16 cellular contexts compared by ENCODE assay signal in genomic region chr14:61891810-61892209, GRCh38.
DNase-seq lines count a peak whose midpoint lies in the region; ATAC-seq, FAIRE-seq and TF ChIP-seq lines count a peak whose summit lies in the region.
"Had no signal": no experiment of that assay in that cellular context is flagged by ENCODE, and none has a peak within 500 bp of the region (broad histone marks: within the 10 kb centered on the region; RNA-seq: fewer than 3 reads in every experiment).

No MANE protein-coding gene starts in this region.

- no peak for TF ChIP-seq RAD21 in H1 (IDR thresholded peaks at IDR 0.05 in 1 of 2, conservative IDR thresholded peaks at IDR 0.05 in 1 of 2; ENCODE audit: low read depth in 2 of 2, low read length in 2 of 2)

- H4K91ac ChIP-seq in H1 (replicated peaks; ENCODE audit: insufficient read length, low read length): no peak overlapping the region

- H3K36me3 Mint-ChIP-seq in type B pancreatic cell: no peaks in the 10 kb centered on the region
- H3K36me3 Mint-ChIP-seq in effector memory CD8-positive, alpha-beta T cell (ENCODE audit: insufficient read depth): no peaks in the 10 kb centered on the region

- POLR2A ChIA-PET in H1 (lab: Charles Lee; ENCODE audit: partially characterized antibody): no interaction called here

- no peaks in the 10 kb centered on the region for H3K23me2 ChIP-seq in H1 (ENCODE audit: low read depth, low read length)

- no peak for TF ChIP-seq EP300 in H1 (IDR thresholded peaks at IDR 0.05; ENCODE audit: borderline replicate concordance in 1 of 2, low read depth in 2 of 2, low read length in 2 of 2)

- H2BK15ac ChIP-seq in H1 (ENCODE audit: low read length): no peak overlapping the region

- no peak for TF ChIP-seq CTCF in H1 (IDR thresholded peaks at IDR 0.05; ENCODE audit: control extremely low read depth in 1 of 3, insufficient read depth in 1 of 3, low read depth in 1 of 3, low read length in 3 of 3)
- TF ChIP-seq CTCF in type B pancreatic cell (conservative IDR thresholded peaks at IDR 0.05): no peak

- H3K9ac ChIP-seq in H1 (replicated peaks in 1 of 4; ENCODE audit: extremely low read depth in 1 of 4, low read depth in 3 of 4, low read length in 3 of 4): no peak overlapping the region
- H3K9ac ChIP-seq: SK-N-SH had no signal

- WGBS in H1 (ENCODE audit: extremely low coverage in 1 of 2, insufficient coverage in 1 of 2, insufficient read length in 1 of 2, insufficient replicate concordance in 2 of 2, low coverage in 1 of 2, low lambda C conversion rate in 2 of 2, missing lambda C conversion rate in 1 of 2), 2 experiments: 66 to 100% methylated on average over 2 to 4 of the region's 4 CpGs

- DNase-seq in EH (ENCODE audit: low read depth) (peak; percentile 32), HTR-8/SVneo (ENCODE audit: insufficient read length, low spot score) (peak; percentile 56), H1 (ENCODE audit: low read depth in 1 of 2, low spot score in 2 of 2) (no peak), type B pancreatic cell (ENCODE audit: extremely low spot score, unreplicated experiment) (no peak), NCI-H1417 (lab: John Stamatoyannopoulos, UW) (no peak)
- no peak for DNase-seq in effector memory CD8-positive, alpha-beta T cell
- DNase-seq in stimulated activated CD4-positive, alpha-beta T cell treated with anti-CD3 and anti-CD28 coated beads, Interleukin-2, amount 100 ng/mL, for 48 hours: no peak
- DNase-seq: CD4-positive, CD25-positive, alpha-beta regulatory T cell; NCI-H1092 treated with DMSO at 0.1 percent for 48 hours; NCI-H2029 treated with DMSO at 0.1 percent for 48 hours; NCI-H526; SHP77 treated with DMSO at 0.1 percent for 48 hours; SK-N-SH; T-helper 2 cell had no signal

- H4K20me1 ChIP-seq in H1 (replicated peaks in 1 of 2; ENCODE audit: control insufficient read depth in 1 of 2, insufficient read depth in 2 of 2, low read length in 2 of 2): no peaks in the 10 kb centered on the region

- no peaks in the 10 kb centered on the region for H3K4me1 Mint-ChIP-seq in type B pancreatic cell (ENCODE audit: unreplicated experiment)
- peaks cover 9 to 10% of the 10 kb centered on the region in 2 donors for H3K4me1 Mint-ChIP-seq in effector memory CD8-positive, alpha-beta T cell (ENCODE audit: low read depth in 2 of 2)

- no peak overlapping the region for H3K14ac ChIP-seq in H1 (ENCODE audit: insufficient read length)

- 0 out of 2 replicates have a peak overlapping the region, but pooled peaks have one; percentile 7 for H2BK20ac ChIP-seq in H1 (ENCODE audit: low read length)

- no peak overlapping the region for H2BK5ac ChIP-seq in H1 (ENCODE audit: low read depth, low read length)

- H3K56ac ChIP-seq in H1 (replicated peaks; ENCODE audit: insufficient read length, low read depth, low read length): no peak overlapping the region

- no peak overlapping the region for H3K4me3 Mint-ChIP-seq in type B pancreatic cell
- H3K4me3 Mint-ChIP-seq in effector memory CD8-positive, alpha-beta T cell: no peak overlapping the region
- H3K4me3 Mint-ChIP-seq: CD4-positive, CD25-positive, alpha-beta regulatory T cell had no signal

- no peak overlapping the region for H3K23ac ChIP-seq in H1 (ENCODE audit: insufficient read length)

- H3K4me3 ChIP-seq in H1 (ENCODE audit: extremely low read depth in 1 of 4, insufficient read depth in 2 of 4, low read depth in 3 of 4, low read length in 4 of 4): no peak overlapping the region
- H3K4me3 ChIP-seq: A549, K562 had no signal

- no peaks in the 10 kb centered on the region for H3K79me2 ChIP-seq in H1 (ENCODE audit: control insufficient read depth in 1 of 2, insufficient read depth in 2 of 2, low read length in 2 of 2)

- FAIRE-seq in HTR-8/SVneo (lab: Jason Lieb, UNC) (no peak), H1 (lab: Jason Lieb, UNC) (no peak)
- FAIRE-seq: A549, K562 had no signal

- no peak for ATAC-seq in effector memory CD8-positive, alpha-beta T cell (replicated peaks)
- ATAC-seq: A549, K562 had no signal

- H3K27me3 ChIP-seq in H1 (replicated peaks in 1 of 4; ENCODE audit: control insufficient read depth in 3 of 4, extremely low read depth in 1 of 4, insufficient read depth in 3 of 4, low read length in 3 of 4): no peaks in the 10 kb centered on the region

- no peak overlapping the region for H3K18ac ChIP-seq in H1 (ENCODE audit: extremely low read depth, low read length)

- H4K8ac ChIP-seq in H1 (ENCODE audit: extremely low read depth, insufficient read depth, low read length): no peak overlapping the region

- peaks cover 11% of the 10 kb centered on the region for H3K27me3 Mint-ChIP-seq in type B pancreatic cell
- H3K27me3 Mint-ChIP-seq in effector memory CD8-positive, alpha-beta T cell: no peaks in the 10 kb centered on the region

- no peak overlapping the region for H3K4ac ChIP-seq in H1 (replicated peaks; ENCODE audit: insufficient read length, low read depth, low read length)

- 0 out of 7 replicates have a peak, but pooled peaks cover 0 to 11% (median 0%) of the 10 kb centered on the region in 4 experiments for H3K4me1 ChIP-seq in H1 (replicated peaks in 1 of 4; ENCODE audit: control insufficient read depth in 3 of 4, insufficient read depth in 4 of 4, low read length in 3 of 4)
- H3K4me1 ChIP-seq: A549 had no signal

- peak overlapping the region; percentile 77; the same call in 1 of the 2 replicates for H2BK12ac ChIP-seq in H1 (ENCODE audit: low read depth, low read length)

- no peaks in the 10 kb centered on the region for H3K9me3 ChIP-seq in H1 (ENCODE audit: insufficient read depth in 2 of 2, low read depth in 1 of 2, low read length in 1 of 2)
- H3K9me3 ChIP-seq: A549, SK-N-SH had no signal

- H2AK5ac ChIP-seq in H1 (ENCODE audit: low read depth, low read length): no peak overlapping the region

- no peak overlapping the region for H2AFZ ChIP-seq in H1 (ENCODE audit: low read length)

- no peaks in the 10 kb centered on the region for H3K36me3 ChIP-seq in H1 (ENCODE audit: control insufficient read depth in 2 of 4, insufficient read depth in 4 of 4, low read length in 3 of 4)

- H3K27ac ChIP-seq in H1 (ENCODE audit: low read depth, low read length): no peak overlapping the region
- H3K27ac ChIP-seq: A549 had no signal

- H3K27ac Mint-ChIP-seq in type B pancreatic cell: peak overlapping the region; percentile 15
- H3K27ac Mint-ChIP-seq in effector memory CD8-positive, alpha-beta T cell: no peak overlapping the region

- H3K4me2 ChIP-seq in H1 (ENCODE audit: insufficient read depth in 1 of 2, low read depth in 2 of 2, low read length in 2 of 2): no peak overlapping the region
- H3K4me2 ChIP-seq: A549, SK-N-SH had no signal

- H2BK120ac ChIP-seq in H1 (replicated peaks; ENCODE audit: low read depth, low read length): no peak overlapping the region

- no peaks in the 10 kb centered on the region for H3K9me3 Mint-ChIP-seq in type B pancreatic cell
- H3K9me3 Mint-ChIP-seq in effector memory CD8-positive, alpha-beta T cell: no peaks in the 10 kb centered on the region

- no peak overlapping the region for H4K5ac ChIP-seq in H1 (ENCODE audit: insufficient read length, low read depth, low read length)

- H3K79me1 ChIP-seq in H1 (ENCODE audit: low read depth, low read length): no peaks in the 10 kb centered on the region

- CTCF ChIA-PET in H1 (lab: Charles Lee; ENCODE audit: partially characterized antibody): interaction anchor here (0.6 to 1.1 kb wide), 3 partner anchors 39 to 305 kb away, joined by 3 read pairs; no protein-coding TSS in a partner anchor

- TF ChIP-seq POLR2A in H1 (IDR thresholded peaks at IDR 0.05; ENCODE audit: control extremely low read depth in 1 of 2, low read depth in 2 of 2, low read length in 2 of 2): no peak

TF ChIP-seq in H1, 55 proteins besides CTCF, POLR2A, EP300 and RAD21:
- no peak for TF ChIP-seq CBX8 (IDR thresholded peaks at IDR 0.05; ENCODE audit: borderline replicate concordance, low read depth, low read length)
TF ChIP-seq in H1: peak in this region for 0.

Comparison
In these comparisons a context has a peak if more than half of its experiments do, and no peak if none do; other contexts are left out.
1. DNase-seq: peak in EH (single experiment) and HTR-8/SVneo (single experiment); none in H1 (0 of 2), type B pancreatic cell (single experiment), effector memory CD8-positive, alpha-beta T cell (0 of 3), NCI-H1417 (0 of 3) and stimulated activated CD4-positive, alpha-beta T cell treated with anti-CD3 and anti-CD28 coated beads, Interleukin-2, amount 100 ng/mL, for 48 hours (0 of 2).